1 cellular context compared by ENCODE assay signal in the genomic region with DNA sequence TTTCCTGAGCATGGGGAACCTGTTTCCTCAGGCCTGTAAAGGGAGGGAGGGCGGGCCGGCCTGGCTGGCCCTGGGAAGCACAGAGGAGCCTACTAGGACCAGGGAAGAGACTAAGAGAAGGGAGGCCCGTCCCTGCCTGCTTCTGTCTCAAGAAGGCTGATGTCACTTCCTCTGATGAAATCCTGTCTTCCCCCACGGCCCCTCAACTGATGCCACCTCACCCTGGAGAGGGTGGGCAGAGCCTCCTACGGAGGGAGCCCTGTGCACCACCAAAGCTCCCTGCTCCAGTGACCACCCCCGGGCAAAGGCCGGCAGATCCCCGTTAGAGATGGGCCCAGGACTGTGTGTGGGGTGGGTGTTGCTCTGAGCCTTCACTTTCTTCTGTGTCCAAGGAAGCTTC.
A peak's percentile ranks its signal among the peaks of the same experiment; 100 is the strongest.
TF ChIP-seq lines count a peak whose summit lies in the region.

No MANE protein-coding gene starts in this region.

TF ChIP-seq in GM12878, 131 proteins besides CTCF, POLR2A, EP300 and RAD21:
- TF ChIP-seq, protein P1, sequence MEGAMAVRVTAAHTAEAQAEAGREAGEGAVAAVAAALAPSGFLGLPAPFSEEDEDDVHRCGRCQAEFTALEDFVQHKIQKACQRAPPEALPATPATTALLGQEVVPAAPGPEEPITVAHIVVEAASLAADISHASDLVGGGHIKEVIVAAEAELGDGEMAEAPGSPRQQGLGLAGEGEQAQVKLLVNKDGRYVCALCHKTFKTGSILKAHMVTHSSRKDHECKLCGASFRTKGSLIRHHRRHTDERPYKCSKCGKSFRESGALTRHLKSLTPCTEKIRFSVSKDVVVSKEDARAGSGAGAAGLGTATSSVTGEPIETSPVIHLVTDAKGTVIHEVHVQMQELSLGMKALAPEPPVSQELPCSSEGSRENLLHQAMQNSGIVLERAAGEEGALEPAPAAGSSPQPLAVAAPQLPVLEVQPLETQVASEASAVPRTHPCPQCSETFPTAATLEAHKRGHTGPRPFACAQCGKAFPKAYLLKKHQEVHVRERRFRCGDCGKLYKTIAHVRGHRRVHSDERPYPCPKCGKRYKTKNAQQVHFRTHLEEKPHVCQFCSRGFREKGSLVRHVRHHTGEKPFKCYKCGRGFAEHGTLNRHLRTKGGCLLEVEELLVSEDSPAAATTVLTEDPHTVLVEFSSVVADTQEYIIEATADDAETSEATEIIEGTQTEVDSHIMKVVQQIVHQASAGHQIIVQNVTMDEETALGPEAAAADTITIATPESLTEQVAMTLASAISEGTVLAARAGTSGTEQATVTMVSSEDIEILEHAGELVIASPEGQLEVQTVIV (IDR thresholded peaks at IDR 0.05; ENCODE audit: borderline replicate concordance, partially characterized antibody) = no peak
- TF ChIP-seq, protein P2, sequence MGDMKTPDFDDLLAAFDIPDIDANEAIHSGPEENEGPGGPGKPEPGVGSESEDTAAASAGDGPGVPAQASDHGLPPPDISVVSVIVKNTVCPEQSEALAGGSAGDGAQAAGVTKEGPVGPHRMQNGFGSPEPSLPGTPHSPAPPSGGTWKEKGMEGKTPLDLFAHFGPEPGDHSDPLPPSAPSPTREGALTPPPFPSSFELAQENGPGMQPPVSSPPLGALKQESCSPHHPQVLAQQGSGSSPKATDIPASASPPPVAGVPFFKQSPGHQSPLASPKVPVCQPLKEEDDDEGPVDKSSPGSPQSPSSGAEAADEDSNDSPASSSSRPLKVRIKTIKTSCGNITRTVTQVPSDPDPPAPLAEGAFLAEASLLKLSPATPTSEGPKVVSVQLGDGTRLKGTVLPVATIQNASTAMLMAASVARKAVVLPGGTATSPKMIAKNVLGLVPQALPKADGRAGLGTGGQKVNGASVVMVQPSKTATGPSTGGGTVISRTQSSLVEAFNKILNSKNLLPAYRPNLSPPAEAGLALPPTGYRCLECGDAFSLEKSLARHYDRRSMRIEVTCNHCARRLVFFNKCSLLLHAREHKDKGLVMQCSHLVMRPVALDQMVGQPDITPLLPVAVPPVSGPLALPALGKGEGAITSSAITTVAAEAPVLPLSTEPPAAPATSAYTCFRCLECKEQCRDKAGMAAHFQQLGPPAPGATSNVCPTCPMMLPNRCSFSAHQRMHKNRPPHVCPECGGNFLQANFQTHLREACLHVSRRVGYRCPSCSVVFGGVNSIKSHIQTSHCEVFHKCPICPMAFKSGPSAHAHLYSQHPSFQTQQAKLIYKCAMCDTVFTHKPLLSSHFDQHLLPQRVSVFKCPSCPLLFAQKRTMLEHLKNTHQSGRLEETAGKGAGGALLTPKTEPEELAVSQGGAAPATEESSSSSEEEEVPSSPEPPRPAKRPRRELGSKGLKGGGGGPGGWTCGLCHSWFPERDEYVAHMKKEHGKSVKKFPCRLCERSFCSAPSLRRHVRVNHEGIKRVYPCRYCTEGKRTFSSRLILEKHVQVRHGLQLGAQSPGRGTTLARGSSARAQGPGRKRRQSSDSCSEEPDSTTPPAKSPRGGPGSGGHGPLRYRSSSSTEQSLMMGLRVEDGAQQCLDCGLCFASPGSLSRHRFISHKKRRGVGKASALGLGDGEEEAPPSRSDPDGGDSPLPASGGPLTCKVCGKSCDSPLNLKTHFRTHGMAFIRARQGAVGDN (IDR thresholded peaks at IDR 0.05) = 0 out of 2 replicates have a peak, but pooled peaks have one; percentile 22
- no peak for TF ChIP-seq SP1 (IDR thresholded peaks at IDR 0.05; ENCODE audit: low read depth, low read length)
- TF ChIP-seq CHD1 (IDR thresholded peaks at IDR 0.05; ENCODE audit: low read depth, low read length) = no peak
- no peak for TF ChIP-seq KLF5 (IDR thresholded peaks at IDR 0.05; ENCODE audit: partially characterized antibody)
